Comparison of ENCODE assay signal across 20 cellular contexts in genomic region chr17:72104863-72105234, GRCh38. TPM values are rescaled to one million over a fixed set of nuclear protein-coding genes. Genes with fewer than 3 reads are reported as not detected.
"Had no signal": no experiment of that assay in that cellular context is flagged by ENCODE, and none has a peak within 500 bp of the region (broad histone marks: within the 10 kb centered on the region; RNA-seq: fewer than 3 reads in every experiment).

No MANE protein-coding gene starts in this region.

- H3K27me3 ChIP-seq: colonic mucosa had no signal

- DNase-seq: activated CD4-positive, alpha-beta memory T cell treated with anti-CD3 and anti-CD28 coated beads for 36 hours; activated CD4-positive, alpha-beta T cell treated with anti-CD3 and anti-CD28 coated beads for 36 hours; activated CD8-positive, alpha-beta memory T cell treated with anti-CD3 and anti-CD28 coated beads, Interleukin-2, amount 10 ng/mL, durations not matched to agents 7 days and 5 days; activated naive CD4-positive, alpha-beta T cell treated with anti-CD3 and anti-CD28 coated beads, Interleukin-2, amount 50 U/mL, for 16 hours; activated T-cell treated with anti-CD3 and anti-CD28 coated beads, Interleukin-2, amount 50 U/mL, for 1 hour; colonic mucosa; foreskin melanocyte; left colon; mucosa of descending colon; naive thymus-derived CD4-positive, alpha-beta T cell; retina; stimulated activated CD4-positive, alpha-beta T cell treated with anti-CD3 and anti-CD28 coated beads, Interleukin-4, amount 100 ng/mL, for 4 hours; stimulated activated CD8-positive, alpha-beta memory T cell treated with anti-CD3 and anti-CD28 coated beads, Interleukin-4, amount 100 ng/mL, for 48 hours; stimulated activated naive CD8-positive, alpha-beta T cell treated with anti-CD3 and anti-CD28 coated beads, Interleukin-15, Interleukin-2, amounts not matched to agents 100 U/mL and 50 U/mL, for 24 hours had no signal

- ATAC-seq: activated CD4-positive, alpha-beta T cell treated with anti-CD3 and anti-CD28 coated beads for 36 hours; activated CD8-positive, alpha-beta memory T cell treated with anti-CD3 and anti-CD28 coated beads, Interleukin-2, amount 10 ng/mL, durations not matched to agents 7 days and 5 days; left colon; mucosa of descending colon; naive thymus-derived CD4-positive, alpha-beta T cell; stimulated activated naive CD8-positive, alpha-beta T cell treated with anti-CD3 and anti-CD28 coated beads, Interleukin-15, Interleukin-2, amounts not matched to agents 100 U/mL and 50 U/mL, for 24 hours had no signal

- H3K9me3 Mint-ChIP-seq: type B pancreatic cell had no signal

- H3K27ac Mint-ChIP-seq: activated CD4-positive, alpha-beta memory T cell treated with anti-CD3 and anti-CD28 coated beads for 36 hours; activated CD4-positive, alpha-beta T cell treated with anti-CD3 and anti-CD28 coated beads for 36 hours; activated CD8-positive, alpha-beta memory T cell treated with anti-CD3 and anti-CD28 coated beads, Interleukin-2, amount 10 ng/mL, durations not matched to agents 7 days and 5 days; naive thymus-derived CD4-positive, alpha-beta T cell; T-helper 1 cell treated with Interleukin-12 subunit alpha and Interleukin-12 subunit beta and Interleukin-4 antibody, amounts not matched to agents 30 μg/mL and 1 μg/mL, for 36 hours; type B pancreatic cell had no signal

- H3K27ac ChIP-seq: colonic mucosa, heart left ventricle, neutrophil had no signal

- H3K4me3 ChIP-seq: colonic mucosa, heart left ventricle, mucosa of descending colon, smooth muscle cell had no signal

- H3K9me3 ChIP-seq: colonic mucosa, heart left ventricle, mucosa of descending colon, neutrophil had no signal

- H3K4me1 ChIP-seq: colonic mucosa had no signal

- H3K36me3 Mint-ChIP-seq: activated CD4-positive, alpha-beta memory T cell treated with anti-CD3 and anti-CD28 coated beads for 36 hours; activated CD8-positive, alpha-beta memory T cell treated with anti-CD3 and anti-CD28 coated beads, Interleukin-2, amount 10 ng/mL, durations not matched to agents 7 days and 5 days; type B pancreatic cell had no signal

- H3K36me3 ChIP-seq: colonic mucosa, heart left ventricle, neutrophil had no signal

- H3K4me3 Mint-ChIP-seq: activated CD4-positive, alpha-beta memory T cell treated with anti-CD3 and anti-CD28 coated beads for 36 hours; activated CD4-positive, alpha-beta T cell treated with anti-CD3 and anti-CD28 coated beads for 36 hours; activated CD8-positive, alpha-beta memory T cell treated with anti-CD3 and anti-CD28 coated beads, Interleukin-2, amount 10 ng/mL, durations not matched to agents 7 days and 5 days; naive thymus-derived CD4-positive, alpha-beta T cell; T-helper 1 cell treated with Interleukin-12 subunit alpha and Interleukin-12 subunit beta and Interleukin-4 antibody, amounts not matched to agents 30 μg/mL and 1 μg/mL, for 36 hours; type B pancreatic cell had no signal

- H3K27me3 Mint-ChIP-seq: activated CD8-positive, alpha-beta memory T cell treated with anti-CD3 and anti-CD28 coated beads, Interleukin-2, amount 10 ng/mL, durations not matched to agents 7 days and 5 days had no signal

- H3K4me2 ChIP-seq: smooth muscle cell had no signal

- H3K4me1 Mint-ChIP-seq: activated CD4-positive, alpha-beta T cell treated with anti-CD3 and anti-CD28 coated beads for 36 hours; activated CD8-positive, alpha-beta memory T cell treated with anti-CD3 and anti-CD28 coated beads, Interleukin-2, amount 10 ng/mL, durations not matched to agents 7 days and 5 days had no signal

RNA-seq across cellular contexts. Expression of gene SOX9, which starts 16.0 kb away (rescaled TPM):
- total RNA-seq: activated CD4-positive, alpha-beta memory T cell treated with anti-CD3 and anti-CD28 coated beads for 36 hours; activated CD4-positive, alpha-beta T cell treated with anti-CD3 and anti-CD28 coated beads for 36 hours; activated CD8-positive, alpha-beta memory T cell treated with anti-CD3 and anti-CD28 coated beads, Interleukin-2, amount 10 ng/mL, durations not matched to agents 7 days and 5 days; lung microvascular endothelial cell; naive thymus-derived CD4-positive, alpha-beta T cell had no signal
- polyA plus RNA-seq: naive thymus-derived CD4-positive, alpha-beta T cell had no signal
